Comparison of ENCODE assay signal across 11 cellular contexts in the genomic region with DNA sequence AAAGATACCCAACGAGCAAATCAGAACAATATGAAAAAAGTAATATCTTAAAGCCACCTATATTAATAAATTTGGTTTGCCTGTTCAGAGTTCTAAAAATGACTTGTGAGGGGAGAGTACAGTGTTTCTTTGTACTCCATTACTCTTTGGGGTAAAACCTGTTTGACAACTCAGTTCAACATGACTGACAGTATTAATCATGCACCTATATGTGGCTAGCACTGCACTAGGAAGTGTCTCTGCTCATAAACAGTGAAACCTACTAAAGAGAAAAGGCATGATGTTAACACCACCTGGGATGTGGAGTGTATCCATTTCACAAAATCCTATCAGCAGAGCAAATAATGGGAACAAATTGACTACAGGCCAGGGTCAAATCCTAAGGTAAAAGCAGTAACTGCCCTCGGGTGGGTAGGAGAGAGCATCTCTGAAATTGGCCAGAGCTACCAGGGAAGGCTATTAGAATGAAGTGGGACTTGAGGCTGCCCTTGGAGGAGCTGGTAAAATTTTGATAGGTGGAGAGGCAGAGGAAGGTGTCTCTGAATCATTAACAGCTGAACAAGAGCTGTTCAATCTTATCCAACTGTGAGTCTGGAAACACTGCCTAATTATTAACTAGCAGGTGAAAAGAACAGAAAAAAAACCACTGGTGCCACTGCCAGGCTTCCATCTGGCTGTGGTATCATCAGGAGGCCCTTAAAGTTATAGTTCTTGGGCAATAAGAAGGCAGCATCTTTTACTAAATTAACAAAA.
A peak's percentile ranks its signal among the peaks of the same experiment; 100 is the strongest.
DNase-seq lines count a peak whose midpoint lies in the region; ATAC-seq, FAIRE-seq and TF ChIP-seq lines count a peak whose summit lies in the region.
"Had no signal": no experiment of that assay in that cellular context is flagged by ENCODE, and none has a peak within 500 bp of the region (broad histone marks: within the 10 kb centered on the region; RNA-seq: fewer than 3 reads in every experiment).

No MANE protein-coding gene starts in this region.

- H2AFZ ChIP-seq in PC-3 (ENCODE audit: low read length): peak overlapping the region; percentile 60; the same call in 1 of the 2 replicates

- POLR2A ChIA-PET in PC-3 (lab: Charles Lee; ENCODE audit: unreplicated experiment): no interaction called here

- CTCF ChIA-PET in PC-3 (lab: Charles Lee): no interaction called here

- H3K27ac ChIP-seq in PC-3 (ENCODE audit: low read length) (peak overlapping the region; percentile 39), esophagus muscularis mucosa (replicated peaks in 1 of 4) (peak overlapping the region in 2 of 4 donors; percentile 7 to 8)
- H3K27ac ChIP-seq: coronary artery had no signal

- peak; percentile 15 for DNase-seq in GM19239 (ENCODE audit: insufficient read length, low spot score)
- peak; percentile 77 for DNase-seq in PC-3
- peak; percentile 91 for DNase-seq in renal cortical epithelial cell (ENCODE audit: low read depth)
- DNase-seq in esophagus muscularis mucosa (ENCODE audit: extremely low spot score): no peak
- no peak for DNase-seq in GM10266 (ENCODE audit: extremely low spot score)
- no peak for DNase-seq in AG08395 (ENCODE audit: low spot score)
- DNase-seq: H7, MV-4-11 had no signal

- H3K9me3 ChIP-seq in PC-3 (ENCODE audit: low read length) (no peaks in the 10 kb centered on the region), esophagus muscularis mucosa (no peaks in the 10 kb centered on the region)

- peak; percentile 64 for ATAC-seq in HG03097 (IDR thresholded peaks at IDR 0.05; ENCODE audit: low FRiP score, unreplicated experiment)
- ATAC-seq in PC-3: peak; percentile 84
- no peak for ATAC-seq in GM19023 (IDR thresholded peaks at IDR 0.05; ENCODE audit: unreplicated experiment)

- H3K36me3 ChIP-seq in PC-3 (ENCODE audit: low read depth, low read length): no peaks in the 10 kb centered on the region
- no peaks in the 10 kb centered on the region for H3K36me3 ChIP-seq in esophagus muscularis mucosa

- H3K27me3 ChIP-seq in PC-3 (ENCODE audit: low read length) (no peaks in the 10 kb centered on the region), esophagus muscularis mucosa (no peaks in the 10 kb centered on the region)

- H3K9me2 ChIP-seq in PC-3 (replicated peaks; ENCODE audit: low read length): no peaks in the 10 kb centered on the region

- intact Hi-C loops in PC-3 (cut with micrococcal nuclease) (no loop called here), esophagus muscularis mucosa (cut with DNase I) (no loop called here)

- H3K4me3 ChIP-seq in PC-3 (ENCODE audit: low read length) (no peak overlapping the region), esophagus muscularis mucosa (no peak overlapping the region)
- H3K4me3 ChIP-seq: coronary artery had no signal

- H3K79me2 ChIP-seq in PC-3 (ENCODE audit: low read length): no peaks in the 10 kb centered on the region

- TF ChIP-seq CTCF in PC-3 (conservative IDR thresholded peaks at IDR 0.05; ENCODE audit: low read depth, low read length) (no peak), esophagus muscularis mucosa (IDR thresholded peaks at IDR 0.05) (no peak), GM10266 (IDR thresholded peaks at IDR 0.05; ENCODE audit: control insufficient read depth, insufficient read depth, low read depth, missing control alignments) (no peak)

- FAIRE-seq in GM19239 (lab: Jason Lieb, UNC): peak; percentile 98

- H3F3A ChIP-seq in PC-3 (ENCODE audit: low read length, unreplicated experiment): no peaks in the 10 kb centered on the region

- TF ChIP-seq EP300 in esophagus muscularis mucosa (IDR thresholded peaks at IDR 0.05): no peak

- no TSS peak for BruUV-seq in PC-3 (replicated peaks; lab: Mats Ljungman, UMichigan)

- no peak for TF ChIP-seq POLR2A in esophagus muscularis mucosa (IDR thresholded peaks at IDR 0.05; ENCODE audit: low read depth)

- peak overlapping the region; percentile 62 for H3K4me2 ChIP-seq in PC-3 (ENCODE audit: low read length)

- H3K4me1 ChIP-seq in PC-3 (ENCODE audit: insufficient read depth, low read length) (peaks cover 13% of the 10 kb centered on the region), esophagus muscularis mucosa (peaks cover 3 to 31% (median 22%) of the 10 kb centered on the region in 4 donors)

- H4K20me1 ChIP-seq in PC-3 (ENCODE audit: low read length): no peaks in the 10 kb centered on the region

- H3K9ac ChIP-seq in PC-3 (ENCODE audit: low read length): no peak overlapping the region

- WGBS in esophagus muscularis mucosa: 23% methylated on average over 2 of the region's 2 CpGs

Comparison
In these comparisons a context has a peak if more than half of its experiments do, and no peak if none do; other contexts are left out.
1. DNase-seq: peak in GM19239 (single experiment), PC-3 (single experiment) and renal cortical epithelial cell (single experiment); none in esophagus muscularis mucosa (single experiment), GM10266 (single experiment) and AG08395 (single experiment).